Comparison of ENCODE assay signal across 22 cellular contexts in genomic region chr12:105946541-105946940, GRCh38.
DNase-seq lines count a peak whose midpoint lies in the region; ATAC-seq, FAIRE-seq and TF ChIP-seq lines count a peak whose summit lies in the region.
"Had no signal": no experiment of that assay in that cellular context is flagged by ENCODE, and none has a peak within 500 bp of the region (broad histone marks: within the 10 kb centered on the region; RNA-seq: fewer than 3 reads in every experiment).

No MANE protein-coding gene starts in this region.

- H4K91ac ChIP-seq in neuronal stem cell (ENCODE audit: low read depth, low read length, poor library complexity) = no peak overlapping the region

- 11% methylated on average over 1 of the region's 1 CpG for WGBS in K562 (ENCODE audit: insufficient coverage, low coverage, missing lambda C conversion rate)
- WGBS in neuronal stem cell (ENCODE audit: extremely low coverage in 2 of 2, insufficient read length in 2 of 2, insufficient replicate concordance in 1 of 2), 2 donors = no CpG with 5 or more reads among the region's 1 CpG

- in situ Hi-C loops in K562 (cut with MboI) = no loop called here

- CTCF ChIA-PET in K562 (lab: Yijun Ruan, JAX; ENCODE audit: low intra/inter-chr PET ratio) = no interaction called here

- TF ChIP-seq CTCF in K562 (IDR thresholded peaks at IDR 0.05 in 2 of 3, conservative IDR thresholded peaks at IDR 0.05 in 1 of 3; ENCODE audit: insufficient read depth in 2 of 3, low read depth in 1 of 3, low read length in 3 of 3) = 0 out of 6 replicates have a peak, but pooled peaks of 2 of the 3 experiments have one; percentile 17 to 20

- ATAC-seq in K562 (peak; percentile 99), left cardiac atrium (peak; percentile 92 to 96)
- ATAC-seq: foreskin keratinocyte; GM23338; left lobe of liver; stimulated activated memory B cell treated with anti-CD40 and anti-IgM and Interleukin-4, amounts not matched to agents 10 μg/mL and 1 μg/mL and 100 μg/mL, for 72 hours had no signal

- H3K79me1 ChIP-seq in neuronal stem cell (ENCODE audit: low read depth, low read length) = no peaks in the 10 kb centered on the region

- no peak overlapping the region for H3K4me3 ChIP-seq in K562
- no peak overlapping the region for H3K4me3 ChIP-seq in neuronal stem cell (ENCODE audit: low read length in 2 of 2)
- H3K4me3 ChIP-seq: GM23338, right lobe of liver had no signal

- H3K4me2 ChIP-seq in K562 (ENCODE audit: insufficient read depth, low read length) = no peak overlapping the region
- H3K4me2 ChIP-seq in neuronal stem cell (ENCODE audit: insufficient read depth, low read length, poor library complexity, severe bottlenecking) = no peak overlapping the region
- H3K4me2 ChIP-seq: GM23338, KMS-11 had no signal

- TF ChIP-seq EP300 in K562 (IDR thresholded peaks at IDR 0.05; ENCODE audit: low read length) = peak; percentile 75; the same call in 1 of the 2 replicates

- peak; percentile 34 to 36; a peak in 3 of 4 replicates for TF ChIP-seq RAD21 in K562 (CRISPR knock-in tag; conservative IDR thresholded peaks at IDR 0.05 in 1 of 2, IDR thresholded peaks at IDR 0.05 in 1 of 2)

- no TSS peak for BruUV-seq in K562 (replicated peaks; lab: Mats Ljungman, UMichigan)

- no peaks in the 10 kb centered on the region for H3K79me2 ChIP-seq in K562 (ENCODE audit: control insufficient read depth, insufficient read depth, low read length)

- intact Hi-C loops in K562 (cut with micrococcal nuclease) = loop anchor here (10.0 kb wide), 1 partner anchor 188 kb away; the partner anchor contains the start of gene NUAK1
- intact Hi-C loops in left cardiac atrium (cut with DNase I) = no loop called here

- FAIRE-seq in K562 (lab: Jason Lieb, UNC) = peak; percentile 88
- FAIRE-seq in urothelium cell line (lab: Jason Lieb, UNC) = no peak
- FAIRE-seq: endothelial cell of umbilical vein had no signal

- H3K18ac ChIP-seq in neuronal stem cell (ENCODE audit: low read length) = peak overlapping the region; percentile 73

- H3K9ac ChIP-seq in K562 (ENCODE audit: insufficient read depth in 1 of 2, low read depth in 2 of 2, low read length in 2 of 2) = no peak overlapping the region
- no peak overlapping the region for H3K9ac ChIP-seq in neuronal stem cell (ENCODE audit: low read depth, low read length, poor library complexity)
- H3K9ac ChIP-seq: KMS-11 had no signal

- H3K27me3 ChIP-seq in K562 (ENCODE audit: control insufficient read depth in 2 of 2, insufficient read depth in 2 of 2, low read length in 2 of 2) (no peaks in the 10 kb centered on the region), neuronal stem cell (ENCODE audit: control insufficient read depth in 3 of 3, insufficient read depth in 3 of 3, low read depth in 1 of 3, low read length in 3 of 3) (no peaks in the 10 kb centered on the region)
- H3K27me3 ChIP-seq: foreskin keratinocyte, right lobe of liver had no signal

- H3K4me1 ChIP-seq in K562 (replicated peaks in 1 of 2; ENCODE audit: control insufficient read depth in 2 of 2, insufficient read depth in 2 of 2, low read length in 2 of 2) = no peaks in the 10 kb centered on the region; a peak in 1 of 5 replicates
- H3K4me1 ChIP-seq in neuronal stem cell (ENCODE audit: control insufficient read depth in 2 of 2, insufficient read depth in 1 of 2, low read depth in 1 of 2, low read length in 2 of 2) = no peaks in the 10 kb centered on the region
- H3K4me1 ChIP-seq: right lobe of liver had no signal

- no peaks in the 10 kb centered on the region for H4K20me1 ChIP-seq in K562 (replicated peaks; ENCODE audit: control insufficient read depth, insufficient read depth, low read length)

- H3K27ac ChIP-seq in K562 (ENCODE audit: extremely low read depth, low read depth, low read length) = no peak overlapping the region
- H3K27ac ChIP-seq in neuronal stem cell (replicated peaks; ENCODE audit: low read length) = no peak overlapping the region
- H3K27ac ChIP-seq: foreskin keratinocyte, KMS-11, right lobe of liver had no signal

- DNase-seq in NCI-H446 (lab: John Stamatoyannopoulos, UW) (peak; percentile 13 to 73), K562 (ENCODE audit: extremely low read depth in 1 of 4, low spot score in 3 of 4) (peak; percentile 38 to 80 (median 53)), left cardiac atrium (peak; percentile 75), neuronal stem cell (ENCODE audit: low spot score) (no peak), DMS153 treated with DMSO at 0.1 percent for 48 hours (lab: John Stamatoyannopoulos, UW; ENCODE audit: unreplicated experiment) (no peak), urothelium cell line (ENCODE audit: low spot score) (no peak), NCI-H187 treated with DMSO at 0.1 percent for 48 hours (lab: John Stamatoyannopoulos, UW) (no peak)
- DNase-seq in activated CD8-positive, alpha-beta memory T cell treated with anti-CD3 and anti-CD28 coated beads for 24 hours = no peak
- DNase-seq: activated naive CD4-positive, alpha-beta T cell; activated T-cell treated with anti-CD3 and anti-CD28 coated beads for 4 hours; CD4-positive, CD25-positive, alpha-beta regulatory T cell; cortex of kidney; foreskin keratinocyte; NCI-H1092 treated with DMSO at 0.1 percent for 48 hours; NCI-H2081 treated with DMSO at 0.1 percent for 48 hours; NCI-H510A treated with DMSO at 0.1 percent for 48 hours; right lobe of liver had no signal

- H3K9me3 ChIP-seq in K562 (replicated peaks; ENCODE audit: control insufficient read depth, insufficient read depth, low read depth, low read length) (no peaks in the 10 kb centered on the region), neuronal stem cell (replicated peaks in 1 of 2; ENCODE audit: control insufficient read depth in 2 of 2, insufficient read depth in 1 of 2, low read depth in 1 of 2, low read length in 2 of 2) (peaks cover 0 to 10% of the 10 kb centered on the region in 2 donors)
- H3K9me3 ChIP-seq: right lobe of liver had no signal

- H3K23ac ChIP-seq in neuronal stem cell (ENCODE audit: low read depth, low read length, poor library complexity) = no peak overlapping the region

- no peak for TF ChIP-seq POLR2A in K562 (conservative IDR thresholded peaks at IDR 0.05)

- H2BK12ac ChIP-seq in neuronal stem cell (ENCODE audit: low read length) = no peak overlapping the region

- H2BK120ac ChIP-seq in neuronal stem cell (ENCODE audit: low read depth, low read length) = no peak overlapping the region

- POLR2A ChIA-PET in K562 (lab: Yijun Ruan, JAX) = interaction anchor here (0.6 to 0.7 kb wide), 2 partner anchors 10 to 33 kb away, joined by 3 read pairs; no protein-coding TSS in a partner anchor

- no peaks in the 10 kb centered on the region for H3K36me3 ChIP-seq in K562 (ENCODE audit: control insufficient read depth, insufficient read depth, low read length)
- no peaks in the 10 kb centered on the region for H3K36me3 ChIP-seq in neuronal stem cell (replicated peaks in 1 of 2; ENCODE audit: control insufficient read depth in 2 of 2, insufficient read depth in 2 of 2, low read length in 2 of 2)
- H3K36me3 ChIP-seq: right lobe of liver had no signal

- H2BK15ac ChIP-seq in neuronal stem cell (ENCODE audit: low read length) = no peak overlapping the region

- no peak overlapping the region for H4K8ac ChIP-seq in neuronal stem cell (ENCODE audit: low read depth, low read length)

- no peak overlapping the region for H2AK5ac ChIP-seq in neuronal stem cell (ENCODE audit: low read depth, low read length)

- H3K14ac ChIP-seq in neuronal stem cell (ENCODE audit: low read length) = no peak overlapping the region

- H2BK5ac ChIP-seq in neuronal stem cell (ENCODE audit: low read length) = no peak overlapping the region

- no peak overlapping the region for H3K4ac ChIP-seq in neuronal stem cell (ENCODE audit: low read length)

- H3K9me1 ChIP-seq in K562 (ENCODE audit: control insufficient read depth, insufficient read depth, low read length) = no peaks in the 10 kb centered on the region

- no peak overlapping the region for H2AFZ ChIP-seq in K562 (ENCODE audit: low read depth, low read length)
- H2AFZ ChIP-seq in neuronal stem cell (ENCODE audit: low read length) = no peak overlapping the region
- H2AFZ ChIP-seq: GM23338 had no signal

TF ChIP-seq in K562, 482 proteins besides CTCF, POLR2A, EP300 and RAD21 (continues in another document):
- TF ChIP-seq PHB (CRISPR knock-in tag; IDR thresholded peaks at IDR 0.05) (no peak), KDM1A (IDR thresholded peaks at IDR 0.05) (peak; percentile 73 to 82), TBL1XR1 (IDR thresholded peaks at IDR 0.05; ENCODE audit: low read length in 2 of 2) (peak in 1 of 2 experiments; percentile 66; a peak in 1 of 4 replicates), PTRF (tag; IDR thresholded peaks at IDR 0.05) (no peak), MBD2 (IDR thresholded peaks at IDR 0.05; ENCODE audit: borderline replicate concordance, low read depth) (no peak), PATZ1 (CRISPR knock-in tag; IDR thresholded peaks at IDR 0.05; ENCODE audit: borderline replicate concordance) (no peak), JUND (IDR thresholded peaks at IDR 0.05; ENCODE audit: borderline replicate concordance, low read depth, low read length) (peak; percentile 27; the same call in 1 of the 2 replicates), JUND (tag; IDR thresholded peaks at IDR 0.05; ENCODE audit: borderline replicate concordance, low read depth, low read length) (no peak; the same call in 2 of the 3 replicates), ZKSCAN3 (CRISPR knock-in tag; IDR thresholded peaks at IDR 0.05) (no peak)

Comparison
In these comparisons a context has a peak if more than half of its experiments do, and no peak if none do; other contexts are left out.
1. DNase-seq: peak in NCI-H446 (2 of 2), K562 (4 of 4) and left cardiac atrium (single experiment); none in neuronal stem cell (single experiment), activated CD8-positive, alpha-beta memory T cell treated with anti-CD3 and anti-CD28 coated beads for 24 hours (single experiment), DMS153 treated with DMSO at 0.1 percent for 48 hours (single experiment), urothelium cell line (single experiment) and NCI-H187 treated with DMSO at 0.1 percent for 48 hours (single experiment).